In genomic region chr1:247407180-247407616, GRCh38 we compare ENCODE assay signal across 9 cellular contexts. TPM values are rescaled to one million over a fixed set of nuclear protein-coding genes. Genes with fewer than 3 reads are reported as not detected.
DNase-seq lines count a peak whose midpoint lies in the region; ATAC-seq, FAIRE-seq and TF ChIP-seq lines count a peak whose summit lies in the region.
"Had no signal": no experiment of that assay in that cellular context is flagged by ENCODE, and none has a peak within 500 bp of the region (broad histone marks: within the 10 kb centered on the region; RNA-seq: fewer than 3 reads in every experiment).

No MANE protein-coding gene starts in this region.

- intact Hi-C loops in sigmoid colon (cut with DNase I): no loop called here
- intact Hi-C loops in dorsolateral prefrontal cortex (cut with DNase I): no loop called here
- intact Hi-C loops in A673 (cut with micrococcal nuclease; ENCODE audit: unreplicated experiment): no loop called here

- peak; percentile 94 for FAIRE-seq in GM18507 (lab: Jason Lieb, UNC)

- BruUV-seq in A673 (replicated peaks; lab: Mats Ljungman, UMichigan): no TSS peak

- H3K4me1 ChIP-seq in Peyer's patch (peaks cover 0 to 4% (median 2%) of the 10 kb centered on the region in 4 donors), sigmoid colon (no peaks in the 10 kb centered on the region), A673 (ENCODE audit: insufficient read depth, low read length, poor library complexity, severe bottlenecking) (peaks cover 2% of the 10 kb centered on the region)

- ATAC-seq in HG02763 (IDR thresholded peaks at IDR 0.05; ENCODE audit: unreplicated experiment): peak; percentile 79

- no peak for TF ChIP-seq CTCF in Peyer's patch (IDR thresholded peaks at IDR 0.05)
- TF ChIP-seq CTCF in sigmoid colon (IDR thresholded peaks at IDR 0.05): no peak
- TF ChIP-seq CTCF in dorsolateral prefrontal cortex (IDR thresholded peaks at IDR 0.05 in 54 of 56, conservative IDR thresholded peaks at IDR 0.05 in 2 of 56; ENCODE audit: low read depth in 1 of 56, partially characterized antibody in 56 of 56): no peak
- no peak for TF ChIP-seq CTCF in A673 (conservative IDR thresholded peaks at IDR 0.05; ENCODE audit: low read depth, low read length)

- H3K27me3 ChIP-seq in Peyer's patch (no peaks in the 10 kb centered on the region), sigmoid colon (no peaks in the 10 kb centered on the region), dorsolateral prefrontal cortex (no peaks in the 10 kb centered on the region), A673 (replicated peaks; ENCODE audit: insufficient read depth, low read depth, low read length, poor library complexity) (no peaks in the 10 kb centered on the region)

- CTCF ChIA-PET in A673 (lab: Charles Lee): no interaction called here

- H3K36me3 ChIP-seq in Peyer's patch (no peaks in the 10 kb centered on the region), sigmoid colon (no peaks in the 10 kb centered on the region), A673 (ENCODE audit: insufficient read depth, low read length, poor library complexity, severe bottlenecking) (no peaks in the 10 kb centered on the region)

- DNase-seq in GM18507 (ENCODE audit: extremely low spot score, insufficient read length, low read depth): peak; percentile 54
- peak in 2 of 3 donors; percentile 46 to 78 for DNase-seq in Peyer's patch
- DNase-seq in activated gamma-delta T cell treated with Interleukin-2 at 50 U/mL for 16 hours: peak; percentile 61
- peak; percentile 72 for DNase-seq in sigmoid colon
- no peak for DNase-seq in NCI-H1694 (lab: John Stamatoyannopoulos, UW)
- no peak for DNase-seq in dorsolateral prefrontal cortex
- DNase-seq in A673 (ENCODE audit: low spot score): no peak

- H3K27ac ChIP-seq in Peyer's patch: peak overlapping the region in 3 of 4 donors; percentile 39 to 52 (median 46)
- peak overlapping the region in 1 of 4 donors; percentile 46 for H3K27ac ChIP-seq in sigmoid colon
- H3K27ac ChIP-seq in dorsolateral prefrontal cortex: no peak overlapping the region
- H3K27ac ChIP-seq in A673 (ENCODE audit: low read depth, low read length, poor library complexity, severe bottlenecking): no peak overlapping the region

- WGBS in sigmoid colon, 2 donors: 41 to 78% methylated on average over 10 of the region's 10 CpGs

- H3K4me3 ChIP-seq in Peyer's patch (no peak overlapping the region), sigmoid colon (no peak overlapping the region), dorsolateral prefrontal cortex (no peak overlapping the region), A673 (ENCODE audit: low read depth, low read length, poor library complexity, severe bottlenecking) (no peak overlapping the region)
- H3K4me3 ChIP-seq: skin epidermis had no signal

- TF ChIP-seq POLR2A in Peyer's patch (IDR thresholded peaks at IDR 0.05) (no peak), sigmoid colon (IDR thresholded peaks at IDR 0.05) (no peak)

- TF ChIP-seq EP300 in sigmoid colon (IDR thresholded peaks at IDR 0.05): peak in 1 of 4 donors; percentile 9

- no peaks in the 10 kb centered on the region for H3K9me3 ChIP-seq in Peyer's patch
- no peaks in the 10 kb centered on the region for H3K9me3 ChIP-seq in sigmoid colon
- no peaks in the 10 kb centered on the region for H3K9me3 ChIP-seq in A673 (ENCODE audit: low read depth, low read length, poor library complexity, severe bottlenecking)

- POLR2A ChIA-PET in A673 (lab: Charles Lee; ENCODE audit: low non-redundant PET): no interaction called here

RNA-seq across cellular contexts. Expression of gene NLRP3, which starts 8.8 kb away (rescaled TPM):
- total RNA-seq in Peyer's patch: 1 to 10 TPM in 1 of 4 donors, under 1 TPM in 2, not detected in 1; 0.47 to 9.1 (median 0.67) TPM
- total RNA-seq in sigmoid colon: 1 to 10 TPM; 1.4 to 3.3 (median 3.0) TPM
- polyA plus RNA-seq in sigmoid colon: 1 to 10 TPM; 1.1 to 3.2 (median 1.8) TPM
- total RNA-seq in dorsolateral prefrontal cortex: 1 to 10 TPM; 1.7 to 9.7 (median 4.3) TPM
- total RNA-seq in A673 (2021): not detected in 2 replicates

RNA-seq across cellular contexts. Expression of gene OR2B11, which starts 50.7 kb away (rescaled TPM):
- total RNA-seq in Peyer's patch (not detected), sigmoid colon (not detected), dorsolateral prefrontal cortex (not detected), A673 (2021) (not detected in 2 replicates)
- polyA plus RNA-seq in sigmoid colon: under 1 TPM in 1 of 3 donors, not detected in 2; under 0.01 TPM

Comparison
In these comparisons a context has a peak if more than half of its experiments do, and no peak if none do; other contexts are left out.
1. DNase-seq: peak in GM18507 (single experiment), Peyer's patch (2 of 3), activated gamma-delta T cell treated with Interleukin-2 at 50 U/mL for 16 hours (single experiment) and sigmoid colon (single experiment); none in NCI-H1694 (single experiment), dorsolateral prefrontal cortex (0 of 10) and A673 (single experiment).
2. H3K27ac ChIP-seq: peak in Peyer's patch (3 of 4); none in dorsolateral prefrontal cortex (0 of 59) and A673 (single experiment).